Comparison of ENCODE assay signal across 11 cellular contexts in genomic region chr10:102509387-102509786, GRCh38. TPM values are rescaled to one million over a fixed set of nuclear protein-coding genes. Genes with fewer than 3 reads are reported as not detected.
A peak's percentile ranks its signal among the peaks of the same experiment; 100 is the strongest.
DNase-seq lines count a peak whose midpoint lies in the region; ATAC-seq and TF ChIP-seq lines count a peak whose summit lies in the region.
"Had no signal": no experiment of that assay in that cellular context is flagged by ENCODE, and none has a peak within 500 bp of the region (broad histone marks: within the 10 kb centered on the region; RNA-seq: fewer than 3 reads in every experiment).

No MANE protein-coding gene starts in this region.

- no peak for ATAC-seq in GM18861 (IDR thresholded peaks at IDR 0.05; ENCODE audit: unreplicated experiment)

- peak; percentile 74 for DNase-seq in EH (ENCODE audit: low read depth)
- DNase-seq in MV-4-11 (lab: John Stamatoyannopoulos, UW): peak; percentile 72
- DNase-seq in dermis microvascular lymphatic vessel endothelial cell (ENCODE audit: low read depth in 2 of 2): peak; percentile 52 to 70
- DNase-seq in pulmonary artery endothelial cell (ENCODE audit: low read depth, low spot score): peak; percentile 15
- no peak for DNase-seq in GM13976 (ENCODE audit: low spot score)
- no peak for DNase-seq in SK-N-DZ (ENCODE audit: low spot score)
- DNase-seq: DMS53; NCI-H2171 treated with DMSO at 0.1 percent for 48 hours; ovary; stimulated activated CD4-positive, alpha-beta T cell treated with anti-CD3 and anti-CD28 coated beads, Interleukin-4, amount 100 ng/mL, for 1 hour had no signal

- in situ Hi-C loops in GM13976 (cut with MboI; ENCODE audit: low sequenced_read_pairs, unreplicated experiment): no loop called here

- no peak for TF ChIP-seq CTCF in GM13976 (IDR thresholded peaks at IDR 0.05; ENCODE audit: borderline replicate concordance, control extremely low read depth, extremely low read depth, insufficient read depth, missing control alignments)

RNA-seq across cellular contexts. Expression of gene SUFU, which starts 5.6 kb away (rescaled TPM):
- total RNA-seq in dermis microvascular lymphatic vessel endothelial cell: 3.1 and 6.4 TPM in 2 replicates
- 2.8 and 2.9 TPM in 2 replicates for total RNA-seq in pulmonary artery endothelial cell
- 4.9 and 5.4 TPM in 2 replicates for polyA plus RNA-seq in SK-N-DZ (2014; cell fraction: cytosol; rRNA removed)
- 2.8 and 5.5 TPM in 2 replicates for polyA plus RNA-seq in SK-N-DZ (2014; cell fraction: nucleus; rRNA removed)

RNA-seq across cellular contexts. Expression of gene ACTR1A, which starts 6.9 kb away (rescaled TPM):
- 143 and 183 TPM in 2 replicates for total RNA-seq in dermis microvascular lymphatic vessel endothelial cell
- total RNA-seq in pulmonary artery endothelial cell: 192 and 228 TPM in 2 replicates
- 149 and 157 TPM in 2 replicates for polyA plus RNA-seq in SK-N-DZ (2014; cell fraction: cytosol; rRNA removed)
- polyA plus RNA-seq in SK-N-DZ (2014; cell fraction: nucleus; rRNA removed): 83.3 and 95.2 TPM in 2 replicates

RNA-seq across cellular contexts. Expression of gene C10orf95, which starts 58.0 kb away (rescaled TPM):
- total RNA-seq in dermis microvascular lymphatic vessel endothelial cell (under 0.01 TPM in 1 of 2 replicates, not detected in the other), pulmonary artery endothelial cell (0.13 TPM in 1 of 2 replicates, not detected in the other)
- not detected in 2 replicates for polyA plus RNA-seq in SK-N-DZ (2014; cell fraction: cytosol; rRNA removed)
- not detected in 2 replicates for polyA plus RNA-seq in SK-N-DZ (2014; cell fraction: nucleus; rRNA removed)

Comparison
In these comparisons a context has a peak if more than half of its experiments do, and no peak if none do; other contexts are left out.
1. DNase-seq: peak in EH (single experiment), MV-4-11 (single experiment), dermis microvascular lymphatic vessel endothelial cell (2 of 2) and pulmonary artery endothelial cell (single experiment); none in GM13976 (single experiment) and SK-N-DZ (single experiment).